10 cellular contexts compared by ENCODE assay signal in the genomic region with DNA sequence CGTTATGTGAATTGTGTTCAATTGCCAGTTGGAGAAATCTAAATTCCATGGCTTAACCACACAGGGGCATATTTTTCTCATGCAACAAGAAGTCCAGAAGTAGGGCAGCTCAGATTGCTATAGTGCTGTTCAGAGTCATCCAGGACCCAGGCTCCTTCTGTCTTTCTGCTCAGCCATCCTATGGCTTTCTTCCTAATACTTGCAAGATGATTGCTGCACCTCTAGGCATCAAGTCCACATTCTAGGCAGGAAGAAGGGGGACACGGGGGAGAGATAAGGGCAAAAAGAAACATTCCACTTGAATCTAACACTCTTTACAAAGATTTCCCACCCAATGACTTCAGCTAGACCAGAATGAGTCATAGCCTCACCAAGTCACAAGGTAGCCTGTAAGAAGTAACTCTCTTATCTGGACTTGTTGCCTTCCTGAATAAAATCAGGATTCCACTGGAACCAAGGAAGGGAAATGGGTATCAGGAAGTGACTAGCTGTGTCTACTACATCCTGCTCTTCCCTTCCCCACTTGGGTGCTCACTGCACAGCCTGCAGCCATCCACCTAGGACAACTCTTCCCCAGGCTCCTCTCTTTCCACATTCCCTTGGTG. TPM values are rescaled to one million over a fixed set of nuclear protein-coding genes. Genes with fewer than 3 reads are reported as not detected.
DNase-seq lines count a peak whose midpoint lies in the region; ATAC-seq and TF ChIP-seq lines count a peak whose summit lies in the region.
"Had no signal": no experiment of that assay in that cellular context is flagged by ENCODE, and none has a peak within 500 bp of the region (broad histone marks: within the 10 kb centered on the region; RNA-seq: fewer than 3 reads in every experiment).

No MANE protein-coding gene starts in this region.

- ATAC-seq in upper lobe of right lung: peak; percentile 51
- no peak for ATAC-seq in HG03025 (IDR thresholded peaks at IDR 0.05; ENCODE audit: low FRiP score, unreplicated experiment)

- no peak overlapping the region for H3K27ac ChIP-seq in upper lobe of right lung
- H3K27ac ChIP-seq in WERI-Rb-1: no peak overlapping the region

- TF ChIP-seq CTCF in fibroblast of the aortic adventitia (IDR thresholded peaks at IDR 0.05; ENCODE audit: insufficient read depth, low read length) (no peak), upper lobe of right lung (IDR thresholded peaks at IDR 0.05) (no peak), WERI-Rb-1 (IDR thresholded peaks at IDR 0.05; ENCODE audit: low read depth, low read length) (no peak)

- peaks cover 45% of the 10 kb centered on the region for H3K36me3 Mint-ChIP-seq in activated naive CD4-positive, alpha-beta T cell treated with anti-CD3 and anti-CD28 coated beads, Interleukin-2, amount 50 U/mL, for 24 hours

- intact Hi-C loops in upper lobe of right lung (cut with DNase I): no loop called here

- H3K4me1 Mint-ChIP-seq in activated naive CD4-positive, alpha-beta T cell treated with anti-CD3 and anti-CD28 coated beads, Interleukin-2, amount 50 U/mL, for 24 hours: peaks cover 76% of the 10 kb centered on the region

- peaks cover 51% of the 10 kb centered on the region for H3K4me1 ChIP-seq in upper lobe of right lung

- H3K9me3 ChIP-seq in upper lobe of right lung: no peaks in the 10 kb centered on the region
- no peaks in the 10 kb centered on the region for H3K9me3 ChIP-seq in WERI-Rb-1 (ENCODE audit: severe bottlenecking)

- H3K27me3 Mint-ChIP-seq in activated naive CD4-positive, alpha-beta T cell treated with anti-CD3 and anti-CD28 coated beads, Interleukin-2, amount 50 U/mL, for 24 hours: no peaks in the 10 kb centered on the region

- H3K4me3 ChIP-seq in fibroblast of the aortic adventitia (ENCODE audit: low read depth, low read length) (no peak overlapping the region), upper lobe of right lung (no peak overlapping the region), WERI-Rb-1 (ENCODE audit: low read depth, low read length) (no peak overlapping the region)

- H3K27ac Mint-ChIP-seq in activated naive CD4-positive, alpha-beta T cell treated with anti-CD3 and anti-CD28 coated beads, Interleukin-2, amount 50 U/mL, for 24 hours: peak overlapping the region; percentile 79

- no peaks in the 10 kb centered on the region for H3K27me3 ChIP-seq in upper lobe of right lung
- H3K27me3 ChIP-seq in WERI-Rb-1 (ENCODE audit: insufficient read depth, low read depth, severe bottlenecking): no peaks in the 10 kb centered on the region

- no peaks in the 10 kb centered on the region for H3K9me3 Mint-ChIP-seq in activated naive CD4-positive, alpha-beta T cell treated with anti-CD3 and anti-CD28 coated beads, Interleukin-2, amount 50 U/mL, for 24 hours

- no peak for DNase-seq in activated naive CD4-positive, alpha-beta T cell (lab: John Stamatoyannopoulos, UW)
- DNase-seq in SW480 (ENCODE audit: low spot score) (peak; percentile 20), fibroblast of the aortic adventitia (ENCODE audit: low read depth) (peak; percentile 91), upper lobe of right lung (no peak), WERI-Rb-1 (no peak), DMS 273 (lab: John Stamatoyannopoulos, UW; ENCODE audit: unreplicated experiment) (no peak)
- DNase-seq: KG1; stimulated activated naive CD4-positive, alpha-beta T cell had no signal

- peak overlapping the region; percentile 71 for H3K4me3 Mint-ChIP-seq in activated naive CD4-positive, alpha-beta T cell treated with anti-CD3 and anti-CD28 coated beads, Interleukin-2, amount 50 U/mL, for 24 hours

- H3K36me3 ChIP-seq in upper lobe of right lung (peaks cover 12% of the 10 kb centered on the region), WERI-Rb-1 (no peaks in the 10 kb centered on the region)

RNA-seq across cellular contexts. Expression of gene ERAP2, which starts 5.3 kb away (rescaled TPM):
- total RNA-seq in fibroblast of the aortic adventitia (ENCODE audit: low replicate concordance): 6.7 and 9.6 TPM in 2 replicates
- total RNA-seq in upper lobe of right lung: 26.9 TPM

RNA-seq across cellular contexts. Expression of gene LNPEP, which starts 54.3 kb away (rescaled TPM):
- total RNA-seq in fibroblast of the aortic adventitia (ENCODE audit: low replicate concordance) (18.8 and 46.3 TPM in 2 replicates), upper lobe of right lung (50.6 TPM)

Comparison
In these comparisons a context has a peak if more than half of its experiments do, and no peak if none do; other contexts are left out.
1. DNase-seq: peak in SW480 (single experiment) and fibroblast of the aortic adventitia (single experiment); none in activated naive CD4-positive, alpha-beta T cell (0 of 4), upper lobe of right lung (single experiment), WERI-Rb-1 (single experiment) and DMS 273 (single experiment).